9 cellular contexts compared by ENCODE assay signal in genomic region chr21:31182231-31183129, GRCh38.
A peak's percentile ranks its signal among the peaks of the same experiment; 100 is the strongest.
DNase-seq lines count a peak whose midpoint lies in the region; ATAC-seq and TF ChIP-seq lines count a peak whose summit lies in the region.
"Had no signal": no experiment of that assay in that cellular context is flagged by ENCODE, and none has a peak within 500 bp of the region (broad histone marks: within the 10 kb centered on the region; RNA-seq: fewer than 3 reads in every experiment).

No MANE protein-coding gene starts in this region.

- H3K27ac ChIP-seq in heart left ventricle = peak overlapping the region in 1 of 12 donors; percentile 51

- H3K27me3 Mint-ChIP-seq in endothelial cell (ENCODE audit: unreplicated experiment) = peaks cover 14% of the 10 kb centered on the region

- ATAC-seq in heart left ventricle (no peak), GM21526 (IDR thresholded peaks at IDR 0.05; ENCODE audit: low FRiP score, unreplicated experiment) (no peak)

- no peaks in the 10 kb centered on the region for H3K4me1 ChIP-seq in heart left ventricle

- H3K4me3 ChIP-seq in heart left ventricle = no peak overlapping the region

- DNase-seq in T-helper 2 cell (peak; percentile 19 to 88 (median 49)), endothelial cell (ENCODE audit: low spot score) (no peak), heart left ventricle (no peak), SIG-M5 (lab: John Stamatoyannopoulos, UW) (no peak), NCI-H510A treated with DMSO at 0.1 percent for 48 hours (lab: John Stamatoyannopoulos, UW) (no peak)
- peak; percentile 80 for DNase-seq in activated CD8-positive, alpha-beta memory T cell treated with anti-CD3 and anti-CD28 coated beads, Interleukin-2, amount 50 U/mL, for 48 hours
- peak; percentile 21 for DNase-seq in stimulated activated CD8-positive, alpha-beta memory T cell treated with anti-CD3 and anti-CD28 coated beads, Interleukin-15, amount 100 ng/mL, for 24 hours (ENCODE audit: low read depth)
- DNase-seq: anterior cingulate cortex had no signal

- WGBS in heart left ventricle, 4 donors = 85 to 94% (median 90%) methylated on average over 22 to 24 of the region's 24 CpGs

- peaks cover 24% of the 10 kb centered on the region for H3K36me3 Mint-ChIP-seq in endothelial cell (ENCODE audit: low read depth, unreplicated experiment)

- H3K9me3 ChIP-seq in heart left ventricle = no peaks in the 10 kb centered on the region

- H3K36me3 ChIP-seq in heart left ventricle = no peaks in the 10 kb centered on the region

- no peaks in the 10 kb centered on the region for H3K27me3 ChIP-seq in heart left ventricle

- no peaks in the 10 kb centered on the region for H3K9me3 Mint-ChIP-seq in endothelial cell (ENCODE audit: unreplicated experiment)

- H3K4me3 Mint-ChIP-seq in endothelial cell (ENCODE audit: unreplicated experiment) = peak overlapping the region; percentile 22

- peaks cover 42% of the 10 kb centered on the region for H3K4me1 Mint-ChIP-seq in endothelial cell (ENCODE audit: unreplicated experiment)

- H3K27ac Mint-ChIP-seq in endothelial cell (ENCODE audit: unreplicated experiment) = no peak overlapping the region

- no peak for TF ChIP-seq POLR2A in heart left ventricle (IDR thresholded peaks at IDR 0.05)

- intact Hi-C loops in heart left ventricle (cut with DNase I) = loop anchor here in 1 of 10 donors (5.0 kb wide), 1 partner anchor 85 kb away; no protein-coding TSS in a partner anchor

- TF ChIP-seq CTCF in endothelial cell (IDR thresholded peaks at IDR 0.05; ENCODE audit: unreplicated experiment) (no peak), heart left ventricle (IDR thresholded peaks at IDR 0.05) (no peak)

Comparison
In these comparisons a context has a peak if more than half of its experiments do, and no peak if none do; other contexts are left out.
1. DNase-seq: peak in T-helper 2 cell (5 of 5), activated CD8-positive, alpha-beta memory T cell treated with anti-CD3 and anti-CD28 coated beads, Interleukin-2, amount 50 U/mL, for 48 hours (single experiment) and stimulated activated CD8-positive, alpha-beta memory T cell treated with anti-CD3 and anti-CD28 coated beads, Interleukin-15, amount 100 ng/mL, for 24 hours (single experiment); none in endothelial cell (single experiment), heart left ventricle (0 of 5), SIG-M5 (single experiment) and NCI-H510A treated with DMSO at 0.1 percent for 48 hours (single experiment).